ENCODE assay signal across 2 cellular contexts in genomic region chr12:79547044-79547734, GRCh38.
A peak's percentile ranks its signal among the peaks of the same experiment; 100 is the strongest.
TF ChIP-seq lines count a peak whose summit lies in the region.

No MANE protein-coding gene starts in this region.

TF ChIP-seq in A549, 52 proteins besides CTCF, POLR2A, EP300 and RAD21:
- TF ChIP-seq PBX3 (IDR thresholded peaks at IDR 0.05), result peak; percentile 55; the same call in 1 of the 2 replicates
- peak; percentile 12 to 75; a peak in 3 of 4 replicates for TF ChIP-seq CEBPB (IDR thresholded peaks at IDR 0.05)
- TF ChIP-seq JUN (IDR thresholded peaks at IDR 0.05), result peak; percentile 63 to 95; a peak in 4 of 5 replicates
- TF ChIP-seq CBX2 (IDR thresholded peaks at IDR 0.05; ENCODE audit: borderline replicate concordance, low read depth), result no peak
- no peak for TF ChIP-seq ZSCAN20 (CRISPR knock-in tag; IDR thresholded peaks at IDR 0.05)
- no peak for TF ChIP-seq PHF8 (IDR thresholded peaks at IDR 0.05; ENCODE audit: borderline replicate concordance, low read depth)
- TF ChIP-seq GATA3 (IDR thresholded peaks at IDR 0.05; ENCODE audit: borderline replicate concordance), result peak; percentile 95
- TF ChIP-seq RCOR1 (IDR thresholded peaks at IDR 0.05; ENCODE audit: low read depth, low read length), result no peak
- TF ChIP-seq HEYL (CRISPR knock-in tag; IDR thresholded peaks at IDR 0.05), result no peak
- TF ChIP-seq RNF2 (IDR thresholded peaks at IDR 0.05; ENCODE audit: borderline replicate concordance, low read depth), result no peak
- no peak for TF ChIP-seq EHMT2 (IDR thresholded peaks at IDR 0.05; ENCODE audit: low read depth)
- TF ChIP-seq BCL3 (IDR thresholded peaks at IDR 0.05), result peak; percentile 90; the same call in 2 of the 3 replicates
- TF ChIP-seq HOXB13 (CRISPR knock-in tag; IDR thresholded peaks at IDR 0.05; ENCODE audit: low read depth), result 0 out of 2 replicates have a peak, but pooled peaks have one; percentile 25
- TF ChIP-seq MAFK (IDR thresholded peaks at IDR 0.05; ENCODE audit: partially characterized antibody), result peak; percentile 30
- peak; percentile 82 for TF ChIP-seq FOXS1 (CRISPR knock-in tag; IDR thresholded peaks at IDR 0.05)
- TF ChIP-seq KDM5A (IDR thresholded peaks at IDR 0.05), result no peak
- TF ChIP-seq NR3C1 (IDR thresholded peaks at IDR 0.05), result no peak
- TF ChIP-seq, protein P1, sequence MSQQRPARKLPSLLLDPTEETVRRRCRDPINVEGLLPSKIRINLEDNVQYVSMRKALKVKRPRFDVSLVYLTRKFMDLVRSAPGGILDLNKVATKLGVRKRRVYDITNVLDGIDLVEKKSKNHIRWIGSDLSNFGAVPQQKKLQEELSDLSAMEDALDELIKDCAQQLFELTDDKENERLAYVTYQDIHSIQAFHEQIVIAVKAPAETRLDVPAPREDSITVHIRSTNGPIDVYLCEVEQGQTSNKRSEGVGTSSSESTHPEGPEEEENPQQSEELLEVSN (IDR thresholded peaks at IDR 0.05; ENCODE audit: borderline replicate concordance, low read depth), result no peak
- peak; percentile 78 for TF ChIP-seq BHLHE40 (IDR thresholded peaks at IDR 0.05; ENCODE audit: low read depth, low read length)
- TF ChIP-seq JUNB (IDR thresholded peaks at IDR 0.05), result peak; percentile 93
- peak; percentile 90 for TF ChIP-seq ZNF302 (CRISPR knock-in tag; IDR thresholded peaks at IDR 0.05)
- TF ChIP-seq FOSL2 (IDR thresholded peaks at IDR 0.05), result peak; percentile 59; the same call in 1 of the 2 replicates
- peak; percentile 80 for TF ChIP-seq FOSL2 (CRISPR knock-in tag; IDR thresholded peaks at IDR 0.05)
- TF ChIP-seq, protein P2, sequence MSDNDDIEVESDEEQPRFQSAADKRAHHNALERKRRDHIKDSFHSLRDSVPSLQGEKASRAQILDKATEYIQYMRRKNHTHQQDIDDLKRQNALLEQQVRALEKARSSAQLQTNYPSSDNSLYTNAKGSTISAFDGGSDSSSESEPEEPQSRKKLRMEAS (IDR thresholded peaks at IDR 0.05), result peak; percentile 91
- no peak for TF ChIP-seq ZFP36 (IDR thresholded peaks at IDR 0.05; ENCODE audit: borderline replicate concordance, partially characterized antibody)
- no peak for TF ChIP-seq NFE2L2 (conservative IDR thresholded peaks at IDR 0.05; ENCODE audit: low read length)
TF ChIP-seq in A549: peak in this region for 13.

TF ChIP-seq in HepG2, 621 proteins besides CTCF, POLR2A, EP300 and RAD21 (continues in another document):
- TF ChIP-seq, protein P3, sequence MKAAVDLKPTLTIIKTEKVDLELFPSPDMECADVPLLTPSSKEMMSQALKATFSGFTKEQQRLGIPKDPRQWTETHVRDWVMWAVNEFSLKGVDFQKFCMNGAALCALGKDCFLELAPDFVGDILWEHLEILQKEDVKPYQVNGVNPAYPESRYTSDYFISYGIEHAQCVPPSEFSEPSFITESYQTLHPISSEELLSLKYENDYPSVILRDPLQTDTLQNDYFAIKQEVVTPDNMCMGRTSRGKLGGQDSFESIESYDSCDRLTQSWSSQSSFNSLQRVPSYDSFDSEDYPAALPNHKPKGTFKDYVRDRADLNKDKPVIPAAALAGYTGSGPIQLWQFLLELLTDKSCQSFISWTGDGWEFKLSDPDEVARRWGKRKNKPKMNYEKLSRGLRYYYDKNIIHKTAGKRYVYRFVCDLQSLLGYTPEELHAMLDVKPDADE (CRISPR knock-in tag; IDR thresholded peaks at IDR 0.05), result no peak
- TF ChIP-seq KLF13 (CRISPR knock-in tag; IDR thresholded peaks at IDR 0.05) (no peak), YY1 (IDR thresholded peaks at IDR 0.05; ENCODE audit: insufficient read depth, insufficient replicate concordance, low read depth, low read length) (no peak), AKAP8 (CRISPR knock-in tag; IDR thresholded peaks at IDR 0.05) (no peak), RFXANK (CRISPR knock-in tag; IDR thresholded peaks at IDR 0.05) (no peak), ZNF563 (CRISPR knock-in tag; IDR thresholded peaks at IDR 0.05) (no peak), ONECUT2 (CRISPR knock-in tag; IDR thresholded peaks at IDR 0.05) (no peak), REL (CRISPR knock-in tag; conservative IDR thresholded peaks at IDR 0.05) (no peak), ARID3A (IDR thresholded peaks at IDR 0.05; ENCODE audit: low read depth, low read length) (peak; percentile 20; the same call in 1 of the 2 replicates), ZNF513 (CRISPR knock-in tag; conservative IDR thresholded peaks at IDR 0.05) (no peak), SP2 (CRISPR knock-in tag; IDR thresholded peaks at IDR 0.05) (no peak), MAFK (conservative IDR thresholded peaks at IDR 0.05 in 1 of 2, IDR thresholded peaks at IDR 0.05 in 1 of 2; ENCODE audit: low read length in 2 of 2) (peak in 1 of 2 experiments; percentile 20; a peak in 1 of 4 replicates), SPEN (CRISPR knock-in tag; IDR thresholded peaks at IDR 0.05; ENCODE audit: low read depth) (no peak), TAF15 (IDR thresholded peaks at IDR 0.05; ENCODE audit: low read depth, low read length, poor library complexity, severe bottlenecking) (no peak), ATF2 (CRISPR knock-in tag; IDR thresholded peaks at IDR 0.05) (peak; percentile 81; the same call in 1 of the 2 replicates), ETV5 (CRISPR knock-in tag; IDR thresholded peaks at IDR 0.05; ENCODE audit: borderline replicate concordance) (0 out of 2 replicates have a peak, but pooled peaks have one; percentile 53), ZNF235 (CRISPR knock-in tag; IDR thresholded peaks at IDR 0.05; ENCODE audit: borderline replicate concordance) (no peak), PAX8 (CRISPR knock-in tag; IDR thresholded peaks at IDR 0.05; ENCODE audit: borderline replicate concordance) (no peak), PCBP1 (IDR thresholded peaks at IDR 0.05; ENCODE audit: borderline replicate concordance, low read depth, low read length) (no peak), ZFP91 (CRISPR knock-in tag; IDR thresholded peaks at IDR 0.05; ENCODE audit: borderline replicate concordance) (no peak), SP5 (CRISPR knock-in tag; IDR thresholded peaks at IDR 0.05; ENCODE audit: borderline replicate concordance, low read depth) (no peak), FOXM1 (CRISPR knock-in tag; IDR thresholded peaks at IDR 0.05) (no peak), ZNF704 (CRISPR knock-in tag; IDR thresholded peaks at IDR 0.05; ENCODE audit: borderline replicate concordance) (no peak), HNRNPH1 (optimal IDR thresholded peaks at IDR 0.05; ENCODE audit: low read depth, low read length) (no peak), JUND (CRISPR knock-in tag; IDR thresholded peaks at IDR 0.05) (peak; percentile 95)
- TF ChIP-seq, protein P4, sequence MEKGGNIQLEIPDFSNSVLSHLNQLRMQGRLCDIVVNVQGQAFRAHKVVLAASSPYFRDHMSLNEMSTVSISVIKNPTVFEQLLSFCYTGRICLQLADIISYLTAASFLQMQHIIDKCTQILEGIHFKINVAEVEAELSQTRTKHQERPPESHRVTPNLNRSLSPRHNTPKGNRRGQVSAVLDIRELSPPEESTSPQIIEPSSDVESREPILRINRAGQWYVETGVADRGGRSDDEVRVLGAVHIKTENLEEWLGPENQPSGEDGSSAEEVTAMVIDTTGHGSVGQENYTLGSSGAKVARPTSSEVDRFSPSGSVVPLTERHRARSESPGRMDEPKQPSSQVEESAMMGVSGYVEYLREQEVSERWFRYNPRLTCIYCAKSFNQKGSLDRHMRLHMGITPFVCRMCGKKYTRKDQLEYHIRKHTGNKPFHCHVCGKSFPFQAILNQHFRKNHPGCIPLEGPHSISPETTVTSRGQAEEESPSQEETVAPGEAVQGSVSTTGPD (CRISPR knock-in tag; IDR thresholded peaks at IDR 0.05), result no peak
- TF ChIP-seq, protein P5, sequence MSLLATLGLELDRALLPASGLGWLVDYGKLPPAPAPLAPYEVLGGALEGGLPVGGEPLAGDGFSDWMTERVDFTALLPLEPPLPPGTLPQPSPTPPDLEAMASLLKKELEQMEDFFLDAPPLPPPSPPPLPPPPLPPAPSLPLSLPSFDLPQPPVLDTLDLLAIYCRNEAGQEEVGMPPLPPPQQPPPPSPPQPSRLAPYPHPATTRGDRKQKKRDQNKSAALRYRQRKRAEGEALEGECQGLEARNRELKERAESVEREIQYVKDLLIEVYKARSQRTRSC (CRISPR knock-in tag; IDR thresholded peaks at IDR 0.05; ENCODE audit: low read depth), result no peak
- TF ChIP-seq, protein P6, sequence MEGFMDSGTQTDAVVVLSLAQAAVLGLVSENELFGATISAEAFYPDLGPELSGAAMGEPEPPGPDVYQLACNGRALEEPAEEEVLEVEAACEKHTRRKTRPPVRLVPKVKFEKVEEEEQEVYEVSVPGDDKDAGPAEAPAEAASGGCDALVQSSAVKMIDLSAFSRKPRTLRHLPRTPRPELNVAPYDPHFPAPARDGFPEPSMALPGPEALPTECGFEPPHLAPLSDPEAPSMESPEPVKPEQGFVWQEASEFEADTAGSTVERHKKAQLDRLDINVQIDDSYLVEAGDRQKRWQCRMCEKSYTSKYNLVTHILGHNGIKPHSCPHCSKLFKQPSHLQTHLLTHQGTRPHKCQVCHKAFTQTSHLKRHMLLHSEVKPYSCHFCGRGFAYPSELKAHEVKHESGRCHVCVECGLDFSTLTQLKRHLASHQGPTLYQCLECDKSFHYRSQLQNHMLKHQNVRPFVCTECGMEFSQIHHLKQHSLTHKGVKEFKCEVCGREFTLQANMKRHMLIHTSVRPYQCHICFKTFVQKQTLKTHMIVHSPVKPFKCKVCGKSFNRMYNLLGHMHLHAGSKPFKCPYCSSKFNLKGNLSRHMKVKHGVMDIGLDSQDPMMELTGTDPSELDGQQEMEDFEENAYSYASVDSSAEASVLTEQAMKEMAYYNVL (CRISPR knock-in tag; IDR thresholded peaks at IDR 0.05; ENCODE audit: borderline replicate concordance), result no peak
- TF ChIP-seq, protein P7, sequence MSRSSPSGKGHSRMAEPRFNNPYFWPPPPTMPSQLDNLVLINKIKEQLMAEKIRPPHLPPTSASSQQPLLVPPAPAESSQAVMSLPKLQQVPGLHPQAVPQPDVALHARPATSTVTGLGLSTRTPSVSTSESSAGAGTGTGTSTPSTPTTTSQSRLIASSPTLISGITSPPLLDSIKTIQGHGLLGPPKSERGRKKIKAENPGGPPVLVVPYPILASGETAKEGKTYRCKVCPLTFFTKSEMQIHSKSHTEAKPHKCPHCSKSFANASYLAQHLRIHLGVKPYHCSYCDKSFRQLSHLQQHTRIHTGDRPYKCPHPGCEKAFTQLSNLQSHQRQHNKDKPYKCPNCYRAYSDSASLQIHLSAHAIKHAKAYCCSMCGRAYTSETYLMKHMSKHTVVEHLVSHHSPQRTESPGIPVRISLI (CRISPR knock-in tag; IDR thresholded peaks at IDR 0.05; ENCODE audit: borderline replicate concordance), result peak; percentile 5; the same call in 1 of the 2 replicates
- TF ChIP-seq, protein P8, sequence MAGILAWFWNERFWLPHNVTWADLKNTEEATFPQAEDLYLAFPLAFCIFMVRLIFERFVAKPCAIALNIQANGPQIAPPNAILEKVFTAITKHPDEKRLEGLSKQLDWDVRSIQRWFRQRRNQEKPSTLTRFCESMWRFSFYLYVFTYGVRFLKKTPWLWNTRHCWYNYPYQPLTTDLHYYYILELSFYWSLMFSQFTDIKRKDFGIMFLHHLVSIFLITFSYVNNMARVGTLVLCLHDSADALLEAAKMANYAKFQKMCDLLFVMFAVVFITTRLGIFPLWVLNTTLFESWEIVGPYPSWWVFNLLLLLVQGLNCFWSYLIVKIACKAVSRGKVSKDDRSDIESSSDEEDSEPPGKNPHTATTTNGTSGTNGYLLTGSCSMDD (CRISPR knock-in tag; IDR thresholded peaks at IDR 0.05), result no peak
